In genomic region chr4:113750734-113751133, GRCh38 we compare ENCODE assay signal across 19 cellular contexts.
"Had no signal": no experiment of that assay in that cellular context is flagged by ENCODE, and none has a peak within 500 bp of the region (broad histone marks: within the 10 kb centered on the region; RNA-seq: fewer than 3 reads in every experiment).

No MANE protein-coding gene starts in this region.

- H3K36me3 ChIP-seq: tibial nerve had no signal

- H3K4me3 ChIP-seq: coronary artery, lung, testis, tibial nerve had no signal

- H3K27me3 Mint-ChIP-seq: natural killer cell treated with Interleukin-12 subunit alpha and Interleukin-12 subunit beta and Interleukin-15 and Interleukin-18, amount 100 ng/mL, for 72 hours; stimulated activated naive CD8-positive, alpha-beta T cell treated with anti-CD3 and anti-CD28 coated beads, Interleukin-15, amount 100 ng/mL, for 72 hours had no signal

- H3K4me3 Mint-ChIP-seq: endodermal cell; immature natural killer cell; natural killer cell treated with Interleukin-12 subunit alpha and Interleukin-12 subunit beta and Interleukin-15 and Interleukin-18, amount 100 ng/mL, for 72 hours; stimulated activated naive CD8-positive, alpha-beta T cell treated with anti-CD3 and anti-CD28 coated beads, Interleukin-15, amount 100 ng/mL, for 72 hours had no signal

- DNase-seq: effector CD4-positive, alpha-beta T cell; endodermal cell; erythroblast; foreskin keratinocyte; immature natural killer cell; left colon; left ventricle myocardium superior; mesenchymal stem cell; midbrain; small intestine; stimulated activated CD4-positive, alpha-beta T cell treated with anti-CD3 and anti-CD28 coated beads, Interleukin-12 subunit alpha, Interleukin-12 subunit beta, amount 100 ng/mL, for 4 hours; stimulated activated naive CD8-positive, alpha-beta T cell treated with anti-CD3 and anti-CD28 coated beads, Interleukin-15, amount 100 ng/mL, for 72 hours; testis had no signal

- H3K27ac Mint-ChIP-seq: endodermal cell; natural killer cell treated with Interleukin-12 subunit alpha and Interleukin-12 subunit beta and Interleukin-15 and Interleukin-18, amount 100 ng/mL, for 72 hours had no signal

- H3K27me3 ChIP-seq: foreskin keratinocyte, testis, tibial nerve had no signal

- H2AFZ ChIP-seq: parathyroid adenoma had no signal

- H3K27ac ChIP-seq: coronary artery, foreskin keratinocyte, parathyroid adenoma, testis, tibial nerve had no signal

- H3K9ac ChIP-seq: parathyroid adenoma had no signal

- ATAC-seq: foreskin keratinocyte; left colon; natural killer cell treated with Interleukin-12 subunit alpha and Interleukin-12 subunit beta and Interleukin-15 and Interleukin-18, amount 100 ng/mL, for 72 hours; stimulated activated naive CD8-positive, alpha-beta T cell treated with anti-CD3 and anti-CD28 coated beads, Interleukin-15, amount 100 ng/mL, for 72 hours had no signal

- H3K4me1 ChIP-seq: parathyroid adenoma, testis had no signal

- FAIRE-seq: endothelial cell of umbilical vein, small intestine had no signal

- H3K9me3 ChIP-seq: testis, tibial nerve had no signal

- H3K9me3 Mint-ChIP-seq: immature natural killer cell; natural killer cell treated with Interleukin-12 subunit alpha and Interleukin-12 subunit beta and Interleukin-15 and Interleukin-18, amount 100 ng/mL, for 72 hours; stimulated activated naive CD8-positive, alpha-beta T cell treated with anti-CD3 and anti-CD28 coated beads, Interleukin-15, amount 100 ng/mL, for 72 hours had no signal
